ENCODE assay signal across 1 cellular context in the genomic region with DNA sequence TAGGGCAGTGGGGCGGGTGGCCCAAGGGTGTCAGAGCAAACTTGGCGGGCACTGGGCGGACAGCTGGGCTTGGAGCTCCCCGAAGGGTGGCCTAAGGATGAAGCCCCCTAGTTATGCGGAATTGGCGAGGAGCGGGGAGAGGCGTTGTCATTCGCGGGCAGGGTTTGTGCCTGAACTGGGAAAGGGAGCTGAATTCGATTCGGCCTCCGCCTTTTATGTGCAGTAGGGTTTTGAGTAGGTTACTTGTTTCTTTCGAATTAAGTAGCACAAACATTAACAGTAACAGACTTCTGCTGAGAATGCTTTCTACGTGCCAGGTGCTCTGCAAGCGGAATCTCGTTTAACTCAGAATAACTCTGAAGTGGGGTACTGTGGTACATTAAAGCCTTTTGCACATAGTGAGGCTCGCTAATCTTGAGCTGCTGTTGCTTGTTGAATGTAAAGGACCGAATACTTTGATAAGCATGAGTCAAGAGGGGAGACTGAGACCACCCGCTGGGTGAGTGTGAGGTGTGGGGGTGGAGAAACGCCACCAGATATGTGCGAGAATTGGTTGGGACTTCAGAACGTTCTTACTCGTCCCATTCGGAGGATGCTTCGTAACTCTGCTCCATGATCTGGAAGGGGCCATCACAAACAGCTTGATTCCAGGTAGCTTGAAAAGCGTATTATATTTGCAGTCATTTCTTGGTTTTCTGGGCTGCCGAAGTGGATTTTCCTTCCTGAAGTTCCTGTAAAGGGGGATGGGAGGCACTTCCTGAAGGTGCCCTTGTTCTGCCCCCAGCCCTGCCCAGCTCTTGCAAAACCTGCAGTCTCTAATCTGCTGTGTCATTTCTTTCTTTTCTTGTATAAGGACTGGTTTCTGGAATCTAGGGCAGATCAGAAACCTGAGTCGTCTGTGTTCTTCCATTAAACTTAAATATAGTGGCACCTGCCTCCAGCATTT.
A peak's percentile ranks its signal among the peaks of the same experiment; 100 is the strongest.
TF ChIP-seq lines count a peak whose summit lies in the region.

No MANE protein-coding gene starts in this region.

TF ChIP-seq in HepG2, 621 proteins besides CTCF, POLR2A, EP300 and RAD21 (continued from another document):
- TF ChIP-seq, protein P1, sequence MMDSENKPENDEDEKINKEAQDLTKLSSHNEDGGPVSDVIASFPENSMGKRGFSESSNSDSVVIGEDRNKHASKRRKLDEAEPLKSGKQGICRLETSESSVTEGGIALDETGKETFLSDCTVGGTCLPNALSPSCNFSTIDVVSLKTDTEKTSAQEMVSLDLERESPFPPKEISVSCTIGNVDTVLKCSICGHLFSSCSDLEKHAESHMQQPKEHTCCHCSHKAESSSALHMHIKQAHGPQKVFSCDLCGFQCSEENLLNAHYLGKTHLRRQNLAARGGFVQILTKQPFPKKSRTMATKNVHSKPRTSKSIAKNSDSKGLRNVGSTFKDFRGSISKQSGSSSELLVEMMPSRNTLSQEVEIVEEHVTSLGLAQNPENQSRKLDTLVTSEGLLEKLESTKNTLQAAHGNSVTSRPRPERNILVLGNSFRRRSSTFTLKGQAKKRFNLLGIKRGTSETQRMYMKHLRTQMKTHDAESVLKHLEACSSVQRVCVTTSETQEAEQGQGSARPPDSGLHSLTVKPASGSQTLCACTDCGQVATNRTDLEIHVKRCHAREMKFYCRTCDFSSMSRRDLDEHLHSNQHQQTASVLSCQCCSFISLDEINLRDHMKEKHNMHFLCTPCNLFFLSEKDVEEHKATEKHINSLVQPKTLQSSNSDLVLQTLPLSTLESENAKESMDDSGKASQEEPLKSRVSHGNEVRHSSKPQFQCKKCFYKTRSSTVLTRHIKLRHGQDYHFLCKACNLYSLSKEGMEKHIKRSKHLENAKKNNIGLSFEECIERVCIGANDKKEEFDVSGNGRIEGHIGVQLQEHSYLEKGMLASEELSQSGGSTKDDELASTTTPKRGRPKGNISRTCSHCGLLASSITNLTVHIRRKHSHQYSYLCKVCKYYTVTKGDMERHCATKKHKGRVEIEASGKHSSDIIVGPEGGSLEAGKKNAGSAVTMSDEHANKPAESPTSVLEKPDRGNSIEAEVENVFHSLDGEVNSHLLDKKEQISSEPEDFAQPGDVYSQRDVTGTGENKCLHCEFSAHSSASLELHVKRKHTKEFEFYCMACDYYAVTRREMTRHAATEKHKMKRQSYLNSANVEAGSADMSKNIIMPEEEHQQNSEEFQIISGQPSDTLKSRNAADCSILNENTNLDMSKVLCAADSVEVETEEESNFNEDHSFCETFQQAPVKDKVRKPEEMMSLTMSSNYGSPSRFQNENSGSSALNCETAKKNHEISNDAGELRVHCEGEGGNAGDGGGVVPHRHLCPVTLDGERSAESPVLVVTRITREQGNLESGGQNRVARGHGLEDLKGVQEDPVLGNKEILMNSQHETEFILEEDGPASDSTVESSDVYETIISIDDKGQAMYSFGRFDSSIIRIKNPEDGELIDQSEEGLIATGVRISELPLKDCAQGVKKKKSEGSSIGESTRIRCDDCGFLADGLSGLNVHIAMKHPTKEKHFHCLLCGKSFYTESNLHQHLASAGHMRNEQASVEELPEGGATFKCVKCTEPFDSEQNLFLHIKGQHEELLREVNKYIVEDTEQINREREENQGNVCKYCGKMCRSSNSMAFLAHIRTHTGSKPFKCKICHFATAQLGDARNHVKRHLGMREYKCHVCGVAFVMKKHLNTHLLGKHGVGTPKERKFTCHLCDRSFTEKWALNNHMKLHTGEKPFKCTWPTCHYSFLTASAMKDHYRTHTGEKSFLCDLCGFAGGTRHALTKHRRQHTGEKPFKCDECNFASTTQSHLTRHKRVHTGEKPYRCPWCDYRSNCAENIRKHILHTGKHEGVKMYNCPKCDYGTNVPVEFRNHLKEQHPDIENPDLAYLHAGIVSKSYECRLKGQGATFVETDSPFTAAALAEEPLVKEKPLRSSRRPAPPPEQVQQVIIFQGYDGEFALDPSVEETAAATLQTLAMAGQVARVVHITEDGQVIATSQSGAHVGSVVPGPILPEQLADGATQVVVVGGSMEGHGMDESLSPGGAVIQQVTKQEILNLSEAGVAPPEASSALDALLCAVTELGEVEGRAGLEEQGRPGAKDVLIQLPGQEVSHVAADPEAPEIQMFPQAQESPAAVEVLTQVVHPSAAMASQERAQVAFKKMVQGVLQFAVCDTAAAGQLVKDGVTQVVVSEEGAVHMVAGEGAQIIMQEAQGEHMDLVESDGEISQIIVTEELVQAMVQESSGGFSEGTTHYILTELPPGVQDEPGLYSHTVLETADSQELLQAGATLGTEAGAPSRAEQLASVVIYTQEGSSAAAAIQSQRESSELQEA (CRISPR knock-in tag; IDR thresholded peaks at IDR 0.05; ENCODE audit: not compliant biosample characterization): no peak
- TF ChIP-seq CBX5 (CRISPR knock-in tag; IDR thresholded peaks at IDR 0.05; ENCODE audit: borderline replicate concordance): no peak
- no peak for TF ChIP-seq SPEN (CRISPR knock-in tag; IDR thresholded peaks at IDR 0.05; ENCODE audit: low read depth)
- TF ChIP-seq TAF1 (CRISPR knock-in tag; IDR thresholded peaks at IDR 0.05): no peak; the same call in 1 of the 2 replicates
- no peak for TF ChIP-seq PHF20 (CRISPR knock-in tag; IDR thresholded peaks at IDR 0.05)
- 0 out of 2 replicates have a peak, but pooled peaks have one; percentile 7 for TF ChIP-seq GLI4 (CRISPR knock-in tag; IDR thresholded peaks at IDR 0.05; ENCODE audit: borderline replicate concordance)
- TF ChIP-seq ZNF558 (CRISPR knock-in tag; IDR thresholded peaks at IDR 0.05; ENCODE audit: borderline replicate concordance): no peak
- TF ChIP-seq ZNF337 (CRISPR knock-in tag; IDR thresholded peaks at IDR 0.05; ENCODE audit: borderline replicate concordance, low read depth): no peak
- no peak for TF ChIP-seq SOX5 (CRISPR knock-in tag; IDR thresholded peaks at IDR 0.05; ENCODE audit: borderline replicate concordance)
- no peak for TF ChIP-seq HCFC1 (IDR thresholded peaks at IDR 0.05; ENCODE audit: low read depth, low read length)
- TF ChIP-seq POGZ (CRISPR knock-in tag; IDR thresholded peaks at IDR 0.05): no peak
- TF ChIP-seq, protein P2, sequence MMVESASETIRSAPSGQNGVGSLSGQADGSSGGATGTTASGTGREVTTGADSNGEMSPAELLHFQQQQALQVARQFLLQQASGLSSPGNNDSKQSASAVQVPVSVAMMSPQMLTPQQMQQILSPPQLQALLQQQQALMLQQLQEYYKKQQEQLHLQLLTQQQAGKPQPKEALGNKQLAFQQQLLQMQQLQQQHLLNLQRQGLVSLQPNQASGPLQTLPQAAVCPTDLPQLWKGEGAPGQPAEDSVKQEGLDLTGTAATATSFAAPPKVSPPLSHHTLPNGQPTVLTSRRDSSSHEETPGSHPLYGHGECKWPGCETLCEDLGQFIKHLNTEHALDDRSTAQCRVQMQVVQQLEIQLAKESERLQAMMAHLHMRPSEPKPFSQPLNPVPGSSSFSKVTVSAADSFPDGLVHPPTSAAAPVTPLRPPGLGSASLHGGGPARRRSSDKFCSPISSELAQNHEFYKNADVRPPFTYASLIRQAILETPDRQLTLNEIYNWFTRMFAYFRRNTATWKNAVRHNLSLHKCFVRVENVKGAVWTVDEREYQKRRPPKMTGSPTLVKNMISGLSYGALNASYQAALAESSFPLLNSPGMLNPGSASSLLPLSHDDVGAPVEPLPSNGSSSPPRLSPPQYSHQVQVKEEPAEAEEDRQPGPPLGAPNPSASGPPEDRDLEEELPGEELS (CRISPR knock-in tag; IDR thresholded peaks at IDR 0.05): 0 out of 2 replicates have a peak, but pooled peaks have one; percentile 7
- TF ChIP-seq RBFOX2 (IDR thresholded peaks at IDR 0.05; ENCODE audit: low read depth, low read length): peak; percentile 61; the same call in 1 of the 2 replicates
- no peak for TF ChIP-seq RNF2 (conservative IDR thresholded peaks at IDR 0.05; ENCODE audit: low read depth)
- TF ChIP-seq, protein P3, sequence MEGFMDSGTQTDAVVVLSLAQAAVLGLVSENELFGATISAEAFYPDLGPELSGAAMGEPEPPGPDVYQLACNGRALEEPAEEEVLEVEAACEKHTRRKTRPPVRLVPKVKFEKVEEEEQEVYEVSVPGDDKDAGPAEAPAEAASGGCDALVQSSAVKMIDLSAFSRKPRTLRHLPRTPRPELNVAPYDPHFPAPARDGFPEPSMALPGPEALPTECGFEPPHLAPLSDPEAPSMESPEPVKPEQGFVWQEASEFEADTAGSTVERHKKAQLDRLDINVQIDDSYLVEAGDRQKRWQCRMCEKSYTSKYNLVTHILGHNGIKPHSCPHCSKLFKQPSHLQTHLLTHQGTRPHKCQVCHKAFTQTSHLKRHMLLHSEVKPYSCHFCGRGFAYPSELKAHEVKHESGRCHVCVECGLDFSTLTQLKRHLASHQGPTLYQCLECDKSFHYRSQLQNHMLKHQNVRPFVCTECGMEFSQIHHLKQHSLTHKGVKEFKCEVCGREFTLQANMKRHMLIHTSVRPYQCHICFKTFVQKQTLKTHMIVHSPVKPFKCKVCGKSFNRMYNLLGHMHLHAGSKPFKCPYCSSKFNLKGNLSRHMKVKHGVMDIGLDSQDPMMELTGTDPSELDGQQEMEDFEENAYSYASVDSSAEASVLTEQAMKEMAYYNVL (CRISPR knock-in tag; IDR thresholded peaks at IDR 0.05; ENCODE audit: borderline replicate concordance): no peak
- no peak for TF ChIP-seq HOXA3 (CRISPR knock-in tag; IDR thresholded peaks at IDR 0.05)
- no peak for TF ChIP-seq ZNF12 (CRISPR knock-in tag; IDR thresholded peaks at IDR 0.05)
- peak; percentile 48; the same call in 1 of the 2 replicates for TF ChIP-seq ZNF530 (CRISPR knock-in tag; IDR thresholded peaks at IDR 0.05; ENCODE audit: low read depth)
- TF ChIP-seq NR1H2 (CRISPR knock-in tag; IDR thresholded peaks at IDR 0.05; ENCODE audit: borderline replicate concordance, low read depth): 0 out of 2 replicates have a peak, but pooled peaks have one; percentile 15
- TF ChIP-seq MTA1 (CRISPR knock-in tag; IDR thresholded peaks at IDR 0.05; ENCODE audit: borderline replicate concordance): no peak
- no peak for TF ChIP-seq ONECUT2 (CRISPR knock-in tag; IDR thresholded peaks at IDR 0.05)
- TF ChIP-seq SETDB1 (CRISPR knock-in tag; IDR thresholded peaks at IDR 0.05; ENCODE audit: borderline replicate concordance): no peak
- no peak for TF ChIP-seq ZNF7 (CRISPR knock-in tag; IDR thresholded peaks at IDR 0.05)
- no peak for TF ChIP-seq STAT5B (CRISPR knock-in tag; IDR thresholded peaks at IDR 0.05)
- TF ChIP-seq SKI (IDR thresholded peaks at IDR 0.05; ENCODE audit: partially characterized antibody): no peak
- no peak for TF ChIP-seq ZNF768 (CRISPR knock-in tag; IDR thresholded peaks at IDR 0.05)
- no peak for TF ChIP-seq KDM5A (IDR thresholded peaks at IDR 0.05; ENCODE audit: borderline replicate concordance, low read length)
- TF ChIP-seq ZNF788 (CRISPR knock-in tag; IDR thresholded peaks at IDR 0.05; ENCODE audit: borderline replicate concordance): no peak
- no peak for TF ChIP-seq SMARCE1 (IDR thresholded peaks at IDR 0.05; ENCODE audit: borderline replicate concordance)
- TF ChIP-seq ZNF503 (CRISPR knock-in tag; IDR thresholded peaks at IDR 0.05): no peak
- no peak for TF ChIP-seq TP53 (CRISPR knock-in tag; conservative IDR thresholded peaks at IDR 0.05)
- no peak for TF ChIP-seq ZNF816 (CRISPR knock-in tag; IDR thresholded peaks at IDR 0.05; ENCODE audit: borderline replicate concordance)
- no peak for TF ChIP-seq CENPT (CRISPR knock-in tag; IDR thresholded peaks at IDR 0.05; ENCODE audit: low read depth)
- TF ChIP-seq, protein P4, sequence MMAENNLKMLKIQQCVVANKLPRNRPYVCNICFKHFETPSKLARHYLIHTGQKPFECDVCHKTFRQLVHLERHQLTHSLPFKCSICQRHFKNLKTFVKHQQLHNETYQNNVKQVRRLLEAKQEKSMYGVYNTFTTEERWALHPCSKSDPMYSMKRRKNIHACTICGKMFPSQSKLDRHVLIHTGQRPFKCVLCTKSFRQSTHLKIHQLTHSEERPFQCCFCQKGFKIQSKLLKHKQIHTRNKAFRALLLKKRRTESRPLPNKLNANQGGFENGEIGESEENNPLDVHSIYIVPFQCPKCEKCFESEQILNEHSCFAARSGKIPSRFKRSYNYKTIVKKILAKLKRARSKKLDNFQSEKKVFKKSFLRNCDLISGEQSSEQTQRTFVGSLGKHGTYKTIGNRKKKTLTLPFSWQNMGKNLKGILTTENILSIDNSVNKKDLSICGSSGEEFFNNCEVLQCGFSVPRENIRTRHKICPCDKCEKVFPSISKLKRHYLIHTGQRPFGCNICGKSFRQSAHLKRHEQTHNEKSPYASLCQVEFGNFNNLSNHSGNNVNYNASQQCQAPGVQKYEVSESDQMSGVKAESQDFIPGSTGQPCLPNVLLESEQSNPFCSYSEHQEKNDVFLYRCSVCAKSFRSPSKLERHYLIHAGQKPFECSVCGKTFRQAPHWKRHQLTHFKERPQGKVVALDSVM (CRISPR knock-in tag; IDR thresholded peaks at IDR 0.05): no peak
- TF ChIP-seq HDAC2 (CRISPR knock-in tag; IDR thresholded peaks at IDR 0.05): no peak
- TF ChIP-seq TCF7 (IDR thresholded peaks at IDR 0.05; ENCODE audit: low read depth): no peak
- no peak for TF ChIP-seq SP2 (CRISPR knock-in tag; IDR thresholded peaks at IDR 0.05)
- TF ChIP-seq ESRRA (CRISPR knock-in tag; IDR thresholded peaks at IDR 0.05; ENCODE audit: low read depth): peak; percentile 54; the same call in 1 of the 2 replicates
- TF ChIP-seq AHR (CRISPR knock-in tag; IDR thresholded peaks at IDR 0.05): no peak
- TF ChIP-seq ZNF20 (CRISPR knock-in tag; IDR thresholded peaks at IDR 0.05): no peak
- peak; percentile 16; the same call in 1 of the 2 replicates for TF ChIP-seq HINFP (CRISPR knock-in tag; IDR thresholded peaks at IDR 0.05; ENCODE audit: low read depth)
- TF ChIP-seq FOXK2 (IDR thresholded peaks at IDR 0.05): no peak
TF ChIP-seq in HepG2: peak in this region for 117.
